In the genomic region with DNA sequence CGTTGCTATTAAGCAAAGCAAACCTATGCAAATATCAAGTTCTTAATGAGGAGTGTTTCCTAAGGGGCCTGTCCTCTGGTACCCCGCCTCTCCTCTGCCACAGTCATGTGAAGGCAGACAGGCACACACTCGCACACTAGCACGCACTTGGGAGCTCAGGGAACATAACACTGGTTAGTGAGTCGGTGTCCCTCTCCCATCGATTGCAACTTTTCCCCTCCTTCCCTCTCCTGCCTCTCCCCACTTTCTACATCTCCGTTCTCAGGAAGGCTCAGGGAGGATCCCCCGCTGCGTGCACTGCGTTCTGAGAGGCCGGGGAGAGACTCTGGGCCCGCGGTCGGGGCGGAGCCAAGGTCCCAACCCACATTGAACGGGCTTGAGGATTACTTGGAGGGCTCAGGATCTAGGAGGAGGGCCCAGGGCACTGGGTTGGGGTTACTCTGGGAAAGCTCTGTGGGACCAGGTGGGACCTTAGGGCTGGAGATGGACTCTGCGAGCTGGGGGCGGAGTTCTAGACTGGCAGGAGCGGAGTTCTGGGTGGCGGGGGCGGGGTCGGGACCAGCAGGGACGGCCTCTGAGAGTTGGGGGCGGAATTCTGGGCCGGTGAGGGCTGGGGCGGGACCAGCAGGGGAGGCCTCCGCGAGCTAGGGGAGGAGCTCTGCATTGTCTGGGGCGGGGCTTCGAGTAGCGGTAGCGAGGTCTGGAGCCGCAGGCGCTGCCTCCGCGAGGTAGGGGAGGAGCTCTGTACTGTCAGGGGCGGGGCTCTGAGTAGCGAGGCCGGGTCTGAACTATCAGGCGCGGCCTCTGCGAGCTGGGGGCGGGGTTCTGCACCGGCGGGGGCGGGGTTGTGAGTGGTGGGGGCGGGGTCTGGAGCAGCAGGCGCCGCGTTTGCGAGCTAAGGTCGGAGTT, we compare ENCODE assay signal across 8 cellular contexts. TPM values are rescaled to one million over a fixed set of nuclear protein-coding genes. Genes with fewer than 3 reads are reported as not detected.
DNase-seq lines count a peak whose midpoint lies in the region; ATAC-seq and TF ChIP-seq lines count a peak whose summit lies in the region.

No MANE protein-coding gene starts in this region.

- H3K27me3 Mint-ChIP-seq in activated naive CD8-positive, alpha-beta T cell = no peaks in the 10 kb centered on the region

- H3K27ac ChIP-seq in ovary (peak overlapping the region; percentile 31 to 96), thymus (ENCODE audit: low read depth) (peak overlapping the region; percentile 85)

- TF ChIP-seq CTCF in GM12864 (IDR thresholded peaks at IDR 0.05; ENCODE audit: low read depth, low read length, missing control alignments) (no peak), ovary (IDR thresholded peaks at IDR 0.05) (no peak)

- peak; percentile 84 for DNase-seq in GM12864 (ENCODE audit: low read depth)
- peak; percentile 98 for DNase-seq in NCI-H1105 (lab: John Stamatoyannopoulos, UW)
- peak; percentile 91 for DNase-seq in SKM-1 (lab: John Stamatoyannopoulos, UW; ENCODE audit: unreplicated experiment)
- peak; percentile 90 to 99 (median 97) for DNase-seq in head of caudate nucleus
- DNase-seq in ovary = peak; percentile 98 to 99 (median 99)

- no peak overlapping the region for H3K4me3 Mint-ChIP-seq in activated naive CD8-positive, alpha-beta T cell

- 1 to 2% (median 2%) methylated on average over 36 to 52 of the region's 52 CpGs for WGBS in ovary, 3 donors
- 1% methylated on average over 52 of the region's 52 CpGs for WGBS in thymus

- peak; percentile 56 for TF ChIP-seq POLR2A in ovary (IDR thresholded peaks at IDR 0.05)

- no peak for TF ChIP-seq EP300 in ovary (IDR thresholded peaks at IDR 0.05)

- H3K36me3 ChIP-seq in ovary (no peaks in the 10 kb centered on the region), thymus (ENCODE audit: control insufficient read depth, insufficient read depth) (no peaks in the 10 kb centered on the region)

- H3K4me1 ChIP-seq in ovary (ENCODE audit: insufficient read depth) (peaks cover 16% of the 10 kb centered on the region), thymus (ENCODE audit: control insufficient read depth, insufficient read depth, low read length) (peaks cover 3% of the 10 kb centered on the region)

- no peaks in the 10 kb centered on the region for H3K36me3 Mint-ChIP-seq in activated naive CD8-positive, alpha-beta T cell

- H3K27ac Mint-ChIP-seq in activated naive CD8-positive, alpha-beta T cell = peak overlapping the region; percentile 93

- no peaks in the 10 kb centered on the region for H3K9me3 ChIP-seq in ovary
- H3K9me3 ChIP-seq in thymus (ENCODE audit: control insufficient read depth) = no peaks in the 10 kb centered on the region

- peaks cover 10% of the 10 kb centered on the region for H3K4me1 Mint-ChIP-seq in activated naive CD8-positive, alpha-beta T cell (ENCODE audit: low read depth)

- peak; percentile 90 for ATAC-seq in HG02678 (IDR thresholded peaks at IDR 0.05; ENCODE audit: unreplicated experiment)

- H3K27me3 ChIP-seq in ovary = no peaks in the 10 kb centered on the region
- no peaks in the 10 kb centered on the region for H3K27me3 ChIP-seq in thymus (ENCODE audit: control insufficient read depth, insufficient read depth)

- H3K4me3 ChIP-seq in GM12864 (ENCODE audit: low read depth, low read length) (peak overlapping the region; percentile 99), ovary (peak overlapping the region; percentile 95), thymus (ENCODE audit: low read length) (peak overlapping the region; percentile 52)

- intact Hi-C loops in head of caudate nucleus (cut with DNase I) = loop anchor here (5.0 to 10.0 kb wide), 2 partner anchors 105 to 153 kb away; no protein-coding TSS in a partner anchor
- intact Hi-C loops in ovary (cut with DNase I) = loop anchor here in 2 of 4 donors (5.0 to 10.0 kb wide), 4 partner anchors 165 to 355 kb away; no protein-coding TSS in a partner anchor

- no peaks in the 10 kb centered on the region for H3K9me3 Mint-ChIP-seq in activated naive CD8-positive, alpha-beta T cell (ENCODE audit: low read depth)

RNA-seq across cellular contexts. Expression of gene LEPR, which starts 0.5 kb away (rescaled TPM):
- 100 to 1,000 TPM in 1 of 7 donors, 10 to 100 TPM in 6; 21.2 to 108 (median 34.6) TPM for total RNA-seq in ovary
- polyA plus RNA-seq in ovary (10 to 100 TPM; 28.8 to 29.2 TPM), thymus (4.8 TPM)

RNA-seq across cellular contexts. Expression of gene LEPROT, which starts 0.5 kb away (rescaled TPM):
- total RNA-seq in ovary = 100 to 1,000 TPM in 2 of 7 donors, 10 to 100 TPM in 5; 57.4 to 115 (median 72.0) TPM
- polyA plus RNA-seq in ovary (10 to 100 TPM; 60.5 to 76.1 TPM), thymus (34.6 TPM)

Comparison
In these comparisons a context has a peak if more than half of its experiments do, and no peak if none do; other contexts are left out.
1. Peak in every context shown above with its lines: DNase-seq, ATAC-seq, H3K4me3 ChIP-seq and H3K27ac ChIP-seq.